1 cellular context compared by ENCODE assay signal in the genomic region with DNA sequence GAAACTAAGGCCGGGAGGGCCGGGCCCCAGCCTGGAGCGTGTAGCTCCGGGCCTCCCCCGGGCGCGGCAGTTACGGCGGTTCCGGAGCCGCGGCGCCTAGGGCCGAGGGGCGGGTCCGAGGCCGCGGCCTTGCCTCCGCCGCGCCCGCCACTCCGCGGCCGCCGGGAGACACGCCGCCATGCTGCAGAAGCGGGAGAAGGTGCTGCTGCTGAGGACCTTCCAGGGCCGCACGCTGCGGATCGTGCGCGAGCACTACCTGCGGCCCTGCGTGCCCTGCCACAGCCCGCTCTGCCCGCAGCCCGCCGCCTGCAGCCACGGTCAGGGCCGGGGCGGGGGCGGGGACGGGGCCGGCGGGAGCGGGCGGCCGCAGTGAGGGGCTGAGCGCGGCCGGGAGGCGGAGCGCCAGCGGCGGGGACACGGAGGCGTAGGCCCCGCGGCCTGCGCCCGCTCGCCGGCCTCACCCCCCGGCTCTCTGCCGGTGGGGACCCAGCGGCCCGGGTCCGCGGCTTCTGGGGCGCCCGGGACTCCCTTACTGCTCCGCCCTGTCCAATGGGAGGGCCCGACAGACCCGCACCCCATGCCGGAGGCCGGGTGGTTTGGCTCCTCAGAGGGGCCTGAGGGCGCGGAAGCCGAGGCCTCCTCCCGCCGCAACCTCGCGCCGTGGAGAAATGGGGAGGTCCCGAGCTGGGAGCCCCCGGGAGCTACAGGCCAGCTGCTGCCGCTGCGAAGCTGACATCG.
TF ChIP-seq lines count a peak whose summit lies in the region.

A gene (plus strand): TSS at position 150 of the 738 bp plus-strand sequence. CDS start 29 bp downstream, at position 179.

TF ChIP-seq in K562, 482 proteins besides CTCF, POLR2A, EP300 and RAD21 (continued from another document and continues in another):
- TF ChIP-seq, protein P1, sequence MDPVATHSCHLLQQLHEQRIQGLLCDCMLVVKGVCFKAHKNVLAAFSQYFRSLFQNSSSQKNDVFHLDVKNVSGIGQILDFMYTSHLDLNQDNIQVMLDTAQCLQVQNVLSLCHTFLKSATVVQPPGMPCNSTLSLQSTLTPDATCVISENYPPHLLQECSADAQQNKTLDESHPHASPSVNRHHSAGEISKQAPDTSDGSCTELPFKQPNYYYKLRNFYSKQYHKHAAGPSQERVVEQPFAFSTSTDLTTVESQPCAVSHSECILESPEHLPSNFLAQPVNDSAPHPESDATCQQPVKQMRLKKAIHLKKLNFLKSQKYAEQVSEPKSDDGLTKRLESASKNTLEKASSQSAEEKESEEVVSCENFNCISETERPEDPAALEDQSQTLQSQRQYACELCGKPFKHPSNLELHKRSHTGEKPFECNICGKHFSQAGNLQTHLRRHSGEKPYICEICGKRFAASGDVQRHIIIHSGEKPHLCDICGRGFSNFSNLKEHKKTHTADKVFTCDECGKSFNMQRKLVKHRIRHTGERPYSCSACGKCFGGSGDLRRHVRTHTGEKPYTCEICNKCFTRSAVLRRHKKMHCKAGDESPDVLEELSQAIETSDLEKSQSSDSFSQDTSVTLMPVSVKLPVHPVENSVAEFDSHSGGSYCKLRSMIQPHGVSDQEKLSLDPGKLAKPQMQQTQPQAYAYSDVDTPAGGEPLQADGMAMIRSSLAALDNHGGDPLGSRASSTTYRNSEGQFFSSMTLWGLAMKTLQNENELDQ (CRISPR knock-in tag; IDR thresholded peaks at IDR 0.05; ENCODE audit: borderline replicate concordance): no peak
- TF ChIP-seq RB1 (IDR thresholded peaks at IDR 0.05; ENCODE audit: low read depth) (peak; percentile 77), PHF8 (IDR thresholded peaks at IDR 0.05; ENCODE audit: borderline replicate concordance, low read length) (peak; percentile 90), E2F3 (CRISPR knock-in tag; IDR thresholded peaks at IDR 0.05) (no peak), JUNB (CRISPR knock-in tag; conservative IDR thresholded peaks at IDR 0.05) (no peak), POLR2AphosphoS5 (IDR thresholded peaks at IDR 0.05; ENCODE audit: control insufficient read depth, insufficient read depth, low read depth, low read length) (peak; percentile 32; the same call in 1 of the 2 replicates), RBFOX2 (IDR thresholded peaks at IDR 0.05; ENCODE audit: low read depth, low read length) (peak; percentile 91), NFYB (IDR thresholded peaks at IDR 0.05; ENCODE audit: extremely low read depth, insufficient read length) (no peak), RBBP5 (IDR thresholded peaks at IDR 0.05; ENCODE audit: borderline replicate concordance, insufficient read depth, low read length, poor library complexity, severe bottlenecking) (peak; percentile 65), ZNF766 (CRISPR knock-in tag; conservative IDR thresholded peaks at IDR 0.05) (no peak), ZBTB7A (IDR thresholded peaks at IDR 0.05; ENCODE audit: borderline replicate concordance, control insufficient read depth, low read depth, low read length) (peak; percentile 16; the same call in 1 of the 2 replicates), ZNF76 (CRISPR knock-in tag; IDR thresholded peaks at IDR 0.05; ENCODE audit: borderline replicate concordance) (no peak), HNRNPLL (IDR thresholded peaks at IDR 0.05; ENCODE audit: low read depth, low read length, poor library complexity, severe bottlenecking) (peak; percentile 94), GTF2E2 (tag; IDR thresholded peaks at IDR 0.05) (peak; percentile 84; the same call in 1 of the 2 replicates), SMARCB1 (IDR thresholded peaks at IDR 0.05; ENCODE audit: insufficient read length, low read depth) (no peak), NONO (IDR thresholded peaks at IDR 0.05; ENCODE audit: low read depth in 2 of 2, low read length in 1 of 2) (peak; percentile 29 to 52), MECOM (CRISPR knock-in tag; IDR thresholded peaks at IDR 0.05) (no peak), ZFX (CRISPR knock-in tag; IDR thresholded peaks at IDR 0.05) (peak; percentile 97), ZNF212 (CRISPR knock-in tag; IDR thresholded peaks at IDR 0.05) (no peak), PURB (CRISPR knock-in tag; IDR thresholded peaks at IDR 0.05; ENCODE audit: low read depth) (no peak), YY1 (IDR thresholded peaks at IDR 0.05; ENCODE audit: borderline replicate concordance in 1 of 3, control insufficient read depth in 1 of 3, extremely low read depth in 1 of 3, insufficient read depth in 3 of 3, insufficient read length in 1 of 3, insufficient replicate concordance in 2 of 3, low read depth in 1 of 3, low read length in 2 of 3) (peak; percentile 47 to 85 (median 78)), RNF2 (IDR thresholded peaks at IDR 0.05) (no peak), NCOR1 (IDR thresholded peaks at IDR 0.05) (no peak), TBP (optimal IDR thresholded peaks at IDR 0.05; ENCODE audit: low read depth, low read length) (peak; percentile 57), NBN (IDR thresholded peaks at IDR 0.05; ENCODE audit: low read depth) (no peak)
- TF ChIP-seq, protein P2, sequence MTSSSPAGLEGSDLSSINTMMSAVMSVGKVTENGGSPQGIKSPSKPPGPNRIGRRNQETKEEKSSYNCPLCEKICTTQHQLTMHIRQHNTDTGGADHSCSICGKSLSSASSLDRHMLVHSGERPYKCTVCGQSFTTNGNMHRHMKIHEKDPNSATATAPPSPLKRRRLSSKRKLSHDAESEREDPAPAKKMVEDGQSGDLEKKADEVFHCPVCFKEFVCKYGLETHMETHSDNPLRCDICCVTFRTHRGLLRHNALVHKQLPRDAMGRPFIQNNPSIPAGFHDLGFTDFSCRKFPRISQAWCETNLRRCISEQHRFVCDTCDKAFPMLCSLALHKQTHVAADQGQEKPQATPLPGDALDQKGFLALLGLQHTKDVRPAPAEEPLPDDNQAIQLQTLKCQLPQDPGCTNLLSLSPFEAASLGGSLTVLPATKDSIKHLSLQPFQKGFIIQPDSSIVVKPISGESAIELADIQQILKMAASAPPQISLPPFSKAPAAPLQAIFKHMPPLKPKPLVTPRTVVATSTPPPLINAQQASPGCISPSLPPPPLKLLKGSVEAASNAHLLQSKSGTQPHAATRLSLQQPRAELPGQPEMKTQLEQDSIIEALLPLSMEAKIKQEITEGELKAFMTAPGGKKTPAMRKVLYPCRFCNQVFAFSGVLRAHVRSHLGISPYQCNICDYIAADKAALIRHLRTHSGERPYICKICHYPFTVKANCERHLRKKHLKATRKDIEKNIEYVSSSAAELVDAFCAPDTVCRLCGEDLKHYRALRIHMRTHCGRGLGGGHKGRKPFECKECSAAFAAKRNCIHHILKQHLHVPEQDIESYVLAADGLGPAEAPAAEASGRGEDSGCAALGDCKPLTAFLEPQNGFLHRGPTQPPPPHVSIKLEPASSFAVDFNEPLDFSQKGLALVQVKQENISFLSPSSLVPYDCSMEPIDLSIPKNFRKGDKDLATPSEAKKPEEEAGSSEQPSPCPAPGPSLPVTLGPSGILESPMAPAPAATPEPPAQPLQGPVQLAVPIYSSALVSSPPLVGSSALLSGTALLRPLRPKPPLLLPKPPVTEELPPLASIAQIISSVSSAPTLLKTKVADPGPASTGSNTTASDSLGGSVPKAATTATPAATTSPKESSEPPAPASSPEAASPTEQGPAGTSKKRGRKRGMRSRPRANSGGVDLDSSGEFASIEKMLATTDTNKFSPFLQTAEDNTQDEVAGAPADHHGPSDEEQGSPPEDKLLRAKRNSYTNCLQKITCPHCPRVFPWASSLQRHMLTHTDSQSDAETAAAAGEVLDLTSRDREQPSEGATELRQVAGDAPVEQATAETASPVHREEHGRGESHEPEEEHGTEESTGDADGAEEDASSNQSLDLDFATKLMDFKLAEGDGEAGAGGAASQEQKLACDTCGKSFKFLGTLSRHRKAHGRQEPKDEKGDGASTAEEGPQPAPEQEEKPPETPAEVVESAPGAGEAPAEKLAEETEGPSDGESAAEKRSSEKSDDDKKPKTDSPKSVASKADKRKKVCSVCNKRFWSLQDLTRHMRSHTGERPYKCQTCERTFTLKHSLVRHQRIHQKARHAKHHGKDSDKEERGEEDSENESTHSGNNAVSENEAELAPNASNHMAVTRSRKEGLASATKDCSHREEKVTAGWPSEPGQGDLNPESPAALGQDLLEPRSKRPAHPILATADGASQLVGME (CRISPR knock-in tag; IDR thresholded peaks at IDR 0.05): no peak
- TF ChIP-seq, protein P3, sequence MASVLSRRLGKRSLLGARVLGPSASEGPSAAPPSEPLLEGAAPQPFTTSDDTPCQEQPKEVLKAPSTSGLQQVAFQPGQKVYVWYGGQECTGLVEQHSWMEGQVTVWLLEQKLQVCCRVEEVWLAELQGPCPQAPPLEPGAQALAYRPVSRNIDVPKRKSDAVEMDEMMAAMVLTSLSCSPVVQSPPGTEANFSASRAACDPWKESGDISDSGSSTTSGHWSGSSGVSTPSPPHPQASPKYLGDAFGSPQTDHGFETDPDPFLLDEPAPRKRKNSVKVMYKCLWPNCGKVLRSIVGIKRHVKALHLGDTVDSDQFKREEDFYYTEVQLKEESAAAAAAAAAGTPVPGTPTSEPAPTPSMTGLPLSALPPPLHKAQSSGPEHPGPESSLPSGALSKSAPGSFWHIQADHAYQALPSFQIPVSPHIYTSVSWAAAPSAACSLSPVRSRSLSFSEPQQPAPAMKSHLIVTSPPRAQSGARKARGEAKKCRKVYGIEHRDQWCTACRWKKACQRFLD (CRISPR knock-in tag; IDR thresholded peaks at IDR 0.05): 0 out of 2 replicates have a peak, but pooled peaks have one; percentile 46
- TF ChIP-seq, protein P4, sequence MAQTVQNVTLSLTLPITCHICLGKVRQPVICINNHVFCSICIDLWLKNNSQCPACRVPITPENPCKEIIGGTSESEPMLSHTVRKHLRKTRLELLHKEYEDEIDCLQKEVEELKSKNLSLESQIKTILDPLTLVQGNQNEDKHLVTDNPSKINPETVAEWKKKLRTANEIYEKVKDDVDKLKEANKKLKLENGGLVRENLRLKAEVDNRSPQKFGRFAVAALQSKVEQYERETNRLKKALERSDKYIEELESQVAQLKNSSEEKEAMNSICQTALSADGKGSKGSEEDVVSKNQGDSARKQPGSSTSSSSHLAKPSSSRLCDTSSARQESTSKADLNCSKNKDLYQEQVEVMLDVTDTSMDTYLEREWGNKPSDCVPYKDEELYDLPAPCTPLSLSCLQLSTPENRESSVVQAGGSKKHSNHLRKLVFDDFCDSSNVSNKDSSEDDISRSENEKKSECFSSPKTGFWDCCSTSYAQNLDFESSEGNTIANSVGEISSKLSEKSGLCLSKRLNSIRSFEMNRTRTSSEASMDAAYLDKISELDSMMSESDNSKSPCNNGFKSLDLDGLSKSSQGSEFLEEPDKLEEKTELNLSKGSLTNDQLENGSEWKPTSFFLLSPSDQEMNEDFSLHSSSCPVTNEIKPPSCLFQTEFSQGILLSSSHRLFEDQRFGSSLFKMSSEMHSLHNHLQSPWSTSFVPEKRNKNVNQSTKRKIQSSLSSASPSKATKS (CRISPR knock-in tag; IDR thresholded peaks at IDR 0.05): no peak
- TF ChIP-seq, protein P5, sequence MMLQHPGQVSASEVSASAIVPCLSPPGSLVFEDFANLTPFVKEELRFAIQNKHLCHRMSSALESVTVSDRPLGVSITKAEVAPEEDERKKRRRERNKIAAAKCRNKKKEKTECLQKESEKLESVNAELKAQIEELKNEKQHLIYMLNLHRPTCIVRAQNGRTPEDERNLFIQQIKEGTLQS (IDR thresholded peaks at IDR 0.05): no peak
- TF ChIP-seq, protein P5 (CRISPR knock-in tag; conservative IDR thresholded peaks at IDR 0.05): no peak
- TF ChIP-seq, protein P6, sequence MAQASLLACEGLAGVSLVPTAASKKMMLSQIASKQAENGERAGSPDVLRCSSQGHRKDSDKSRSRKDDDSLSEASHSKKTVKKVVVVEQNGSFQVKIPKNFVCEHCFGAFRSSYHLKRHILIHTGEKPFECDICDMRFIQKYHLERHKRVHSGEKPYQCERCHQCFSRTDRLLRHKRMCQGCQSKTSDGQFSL (CRISPR knock-in tag; IDR thresholded peaks at IDR 0.05): no peak
- TF ChIP-seq, protein P6 (tag; IDR thresholded peaks at IDR 0.05): peak in 1 of 2 experiments; percentile 10; a peak in 1 of 4 replicates
- TF ChIP-seq, protein P7, sequence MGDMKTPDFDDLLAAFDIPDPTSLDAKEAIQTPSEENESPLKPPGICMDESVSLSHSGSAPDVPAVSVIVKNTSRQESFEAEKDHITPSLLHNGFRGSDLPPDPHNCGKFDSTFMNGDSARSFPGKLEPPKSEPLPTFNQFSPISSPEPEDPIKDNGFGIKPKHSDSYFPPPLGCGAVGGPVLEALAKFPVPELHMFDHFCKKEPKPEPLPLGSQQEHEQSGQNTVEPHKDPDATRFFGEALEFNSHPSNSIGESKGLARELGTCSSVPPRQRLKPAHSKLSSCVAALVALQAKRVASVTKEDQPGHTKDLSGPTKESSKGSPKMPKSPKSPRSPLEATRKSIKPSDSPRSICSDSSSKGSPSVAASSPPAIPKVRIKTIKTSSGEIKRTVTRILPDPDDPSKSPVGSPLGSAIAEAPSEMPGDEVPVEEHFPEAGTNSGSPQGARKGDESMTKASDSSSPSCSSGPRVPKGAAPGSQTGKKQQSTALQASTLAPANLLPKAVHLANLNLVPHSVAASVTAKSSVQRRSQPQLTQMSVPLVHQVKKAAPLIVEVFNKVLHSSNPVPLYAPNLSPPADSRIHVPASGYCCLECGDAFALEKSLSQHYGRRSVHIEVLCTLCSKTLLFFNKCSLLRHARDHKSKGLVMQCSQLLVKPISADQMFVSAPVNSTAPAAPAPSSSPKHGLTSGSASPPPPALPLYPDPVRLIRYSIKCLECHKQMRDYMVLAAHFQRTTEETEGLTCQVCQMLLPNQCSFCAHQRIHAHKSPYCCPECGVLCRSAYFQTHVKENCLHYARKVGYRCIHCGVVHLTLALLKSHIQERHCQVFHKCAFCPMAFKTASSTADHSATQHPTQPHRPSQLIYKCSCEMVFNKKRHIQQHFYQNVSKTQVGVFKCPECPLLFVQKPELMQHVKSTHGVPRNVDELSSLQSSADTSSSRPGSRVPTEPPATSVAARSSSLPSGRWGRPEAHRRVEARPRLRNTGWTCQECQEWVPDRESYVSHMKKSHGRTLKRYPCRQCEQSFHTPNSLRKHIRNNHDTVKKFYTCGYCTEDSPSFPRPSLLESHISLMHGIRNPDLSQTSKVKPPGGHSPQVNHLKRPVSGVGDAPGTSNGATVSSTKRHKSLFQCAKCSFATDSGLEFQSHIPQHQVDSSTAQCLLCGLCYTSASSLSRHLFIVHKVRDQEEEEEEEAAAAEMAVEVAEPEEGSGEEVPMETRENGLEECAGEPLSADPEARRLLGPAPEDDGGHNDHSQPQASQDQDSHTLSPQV (IDR thresholded peaks at IDR 0.05): peak; percentile 22; the same call in 1 of the 2 replicates
- TF ChIP-seq, protein P8, sequence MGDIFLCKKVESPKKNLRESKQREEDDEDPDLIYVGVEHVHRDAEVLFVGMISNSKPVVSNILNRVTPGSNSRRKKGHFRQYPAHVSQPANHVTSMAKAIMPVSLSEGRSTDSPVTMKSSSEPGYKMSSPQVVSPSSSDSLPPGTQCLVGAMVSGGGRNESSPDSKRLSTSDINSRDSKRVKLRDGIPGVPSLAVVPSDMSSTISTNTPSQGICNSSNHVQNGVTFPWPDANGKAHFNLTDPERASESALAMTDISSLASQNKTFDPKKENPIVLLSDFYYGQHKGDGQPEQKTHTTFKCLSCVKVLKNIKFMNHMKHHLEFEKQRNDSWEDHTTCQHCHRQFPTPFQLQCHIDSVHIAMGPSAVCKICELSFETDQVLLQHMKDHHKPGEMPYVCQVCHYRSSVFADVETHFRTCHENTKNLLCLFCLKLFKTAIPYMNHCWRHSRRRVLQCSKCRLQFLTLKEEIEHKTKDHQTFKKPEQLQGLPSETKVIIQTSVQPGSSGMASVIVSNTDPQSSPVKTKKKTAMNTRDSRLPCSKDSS (IDR thresholded peaks at IDR 0.05; ENCODE audit: low read depth, partially characterized antibody): no peak
